ENCODE assay signal across 21 cellular contexts in the genomic region with DNA sequence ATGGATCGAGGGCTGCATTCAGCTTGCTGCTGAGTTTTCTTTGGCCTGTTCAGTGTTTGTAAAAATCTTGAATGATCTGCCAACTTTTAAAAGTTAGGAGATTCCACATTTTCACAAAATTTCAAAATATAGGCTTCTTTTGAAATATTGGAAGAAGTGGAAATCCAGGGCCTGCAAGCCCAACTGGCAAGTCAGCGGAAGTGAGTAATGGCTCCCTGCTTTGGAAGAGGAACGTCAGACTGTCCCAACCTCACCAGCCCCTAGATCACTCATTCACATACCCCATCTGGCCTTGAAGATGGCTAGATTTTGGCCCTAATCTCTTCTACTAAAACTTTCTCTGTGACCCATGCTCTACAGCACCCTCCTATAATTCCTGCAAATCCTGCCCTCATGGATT.
A peak's percentile ranks its signal among the peaks of the same experiment; 100 is the strongest.
DNase-seq lines count a peak whose midpoint lies in the region; ATAC-seq and TF ChIP-seq lines count a peak whose summit lies in the region.
"Had no signal": no experiment of that assay in that cellular context is flagged by ENCODE, and none has a peak within 500 bp of the region (broad histone marks: within the 10 kb centered on the region; RNA-seq: fewer than 3 reads in every experiment).

No MANE protein-coding gene starts in this region.

- POLR2A ChIA-PET in CD8-positive, alpha-beta memory T cell (lab: Charles Lee): no interaction called here

- CTCF ChIA-PET in CD8-positive, alpha-beta memory T cell (lab: Charles Lee): no interaction called here

- H3K4me3 ChIP-seq in CD8-positive, alpha-beta memory T cell (ENCODE audit: low read length): no peak overlapping the region
- H3K4me3 ChIP-seq: GM12878 had no signal

- no peak for DNase-seq in activated T-cell treated with anti-CD3 and anti-CD28 coated beads, Interleukin-2, amount 50 U/mL, for 72 hours
- DNase-seq in activated T-cell treated with anti-CD3 and anti-CD28 coated beads for 4 hours (no peak), glutamatergic neuron (no peak), NCI-H2029 (lab: John Stamatoyannopoulos, UW) (no peak), medulla oblongata (ENCODE audit: extremely low spot score) (no peak)
- no peak for DNase-seq in CD8-positive, alpha-beta memory T cell
- DNase-seq: 8988T; ACHN; CD4-positive, alpha-beta T cell; COR-L47; NCI-H1092 treated with DMSO at 0.1 percent for 48 hours; NCI-H1436; NCI-H187; NCI-H345; NCI-H82; SHP77 had no signal

- H3K9me3 Mint-ChIP-seq in activated T-cell treated with anti-CD3 and anti-CD28 coated beads, Interleukin-2, amount 50 U/mL, for 72 hours: no peaks in the 10 kb centered on the region
- peaks cover 3% of the 10 kb centered on the region for H3K9me3 Mint-ChIP-seq in glutamatergic neuron (ENCODE audit: unreplicated experiment)
- peaks cover 0 to 2% (median 0%) of the 10 kb centered on the region in 5 donors for H3K9me3 Mint-ChIP-seq in CD8-positive, alpha-beta memory T cell
- H3K9me3 Mint-ChIP-seq: CD4-positive, alpha-beta T cell had no signal

- H3K36me3 Mint-ChIP-seq in activated T-cell treated with anti-CD3 and anti-CD28 coated beads, Interleukin-2, amount 50 U/mL, for 72 hours (ENCODE audit: insufficient read depth in 2 of 2): peaks cover 0 to under 1% of the 10 kb centered on the region in 2 donors
- no peaks in the 10 kb centered on the region for H3K36me3 Mint-ChIP-seq in glutamatergic neuron (ENCODE audit: unreplicated experiment)
- H3K36me3 Mint-ChIP-seq in CD8-positive, alpha-beta memory T cell: peaks cover 16 to 48% (median 42%) of the 10 kb centered on the region in 3 donors

- H3K27me3 ChIP-seq in CD8-positive, alpha-beta memory T cell (ENCODE audit: insufficient read depth, low read length, poor library complexity, severe bottlenecking): no peaks in the 10 kb centered on the region

- peak overlapping the region; percentile 9 for H3K27ac Mint-ChIP-seq in activated T-cell treated with anti-CD3 and anti-CD28 coated beads, Interleukin-2, amount 50 U/mL, for 72 hours
- peak overlapping the region; percentile 8 for H3K27ac Mint-ChIP-seq in glutamatergic neuron (ENCODE audit: unreplicated experiment)
- H3K27ac Mint-ChIP-seq in CD8-positive, alpha-beta memory T cell: no peak overlapping the region
- H3K27ac Mint-ChIP-seq: CD4-positive, alpha-beta T cell had no signal

- no peaks in the 10 kb centered on the region for H3K9me3 ChIP-seq in CD8-positive, alpha-beta memory T cell (ENCODE audit: low read length)

- peak overlapping the region; percentile 76 for H3K27ac ChIP-seq in VCaP
- H3K27ac ChIP-seq in CD8-positive, alpha-beta memory T cell (ENCODE audit: low read depth, low read length): no peak overlapping the region
- H3K27ac ChIP-seq: RWPE1 had no signal

- ATAC-seq in activated T-cell treated with anti-CD3 and anti-CD28 coated beads, Interleukin-2, amount 50 U/mL, for 72 hours (replicated peaks in 1 of 2): no peak
- ATAC-seq in HG03521 (IDR thresholded peaks at IDR 0.05; ENCODE audit: unreplicated experiment): no peak
- ATAC-seq: GM12878, Panc1 had no signal

- no peaks in the 10 kb centered on the region for H3K27me3 Mint-ChIP-seq in activated T-cell treated with anti-CD3 and anti-CD28 coated beads, Interleukin-2, amount 50 U/mL, for 72 hours (ENCODE audit: low read depth)
- H3K27me3 Mint-ChIP-seq in glutamatergic neuron (ENCODE audit: unreplicated experiment): no peaks in the 10 kb centered on the region
- no peaks in the 10 kb centered on the region for H3K27me3 Mint-ChIP-seq in CD8-positive, alpha-beta memory T cell
- H3K27me3 Mint-ChIP-seq: CD4-positive, alpha-beta T cell had no signal

- H3K4me1 ChIP-seq in CD8-positive, alpha-beta memory T cell (ENCODE audit: insufficient read depth, low read length): no peaks in the 10 kb centered on the region

- no peak overlapping the region for H3K4me3 Mint-ChIP-seq in activated T-cell treated with anti-CD3 and anti-CD28 coated beads, Interleukin-2, amount 50 U/mL, for 72 hours
- no peak overlapping the region for H3K4me3 Mint-ChIP-seq in glutamatergic neuron (ENCODE audit: unreplicated experiment)
- no peak overlapping the region for H3K4me3 Mint-ChIP-seq in CD8-positive, alpha-beta memory T cell
- H3K4me3 Mint-ChIP-seq: CD4-positive, alpha-beta T cell had no signal

- no peak for TF ChIP-seq CTCF in VCaP (conservative IDR thresholded peaks at IDR 0.05)
- TF ChIP-seq CTCF in glutamatergic neuron (IDR thresholded peaks at IDR 0.05; ENCODE audit: partially characterized antibody, unreplicated experiment): no peak

- H3K36me3 ChIP-seq in CD8-positive, alpha-beta memory T cell (ENCODE audit: insufficient read depth, low read length): peaks cover 5% of the 10 kb centered on the region

- H3K4me1 Mint-ChIP-seq in activated T-cell treated with anti-CD3 and anti-CD28 coated beads, Interleukin-2, amount 50 U/mL, for 72 hours (ENCODE audit: low read depth): peaks cover 23% of the 10 kb centered on the region
- H3K4me1 Mint-ChIP-seq in glutamatergic neuron (ENCODE audit: low read depth, unreplicated experiment): peaks cover 24% of the 10 kb centered on the region
- H3K4me1 Mint-ChIP-seq in CD8-positive, alpha-beta memory T cell: no peaks in the 10 kb centered on the region

Comparison
In these comparisons a context has a peak if more than half of its experiments do, and no peak if none do; other contexts are left out.
1. H3K27ac Mint-ChIP-seq: peak in activated T-cell treated with anti-CD3 and anti-CD28 coated beads, Interleukin-2, amount 50 U/mL, for 72 hours (single experiment) and glutamatergic neuron (single experiment); none in CD8-positive, alpha-beta memory T cell (0 of 8).